Comparison of ENCODE assay signal across 1 cellular context in the genomic region with DNA sequence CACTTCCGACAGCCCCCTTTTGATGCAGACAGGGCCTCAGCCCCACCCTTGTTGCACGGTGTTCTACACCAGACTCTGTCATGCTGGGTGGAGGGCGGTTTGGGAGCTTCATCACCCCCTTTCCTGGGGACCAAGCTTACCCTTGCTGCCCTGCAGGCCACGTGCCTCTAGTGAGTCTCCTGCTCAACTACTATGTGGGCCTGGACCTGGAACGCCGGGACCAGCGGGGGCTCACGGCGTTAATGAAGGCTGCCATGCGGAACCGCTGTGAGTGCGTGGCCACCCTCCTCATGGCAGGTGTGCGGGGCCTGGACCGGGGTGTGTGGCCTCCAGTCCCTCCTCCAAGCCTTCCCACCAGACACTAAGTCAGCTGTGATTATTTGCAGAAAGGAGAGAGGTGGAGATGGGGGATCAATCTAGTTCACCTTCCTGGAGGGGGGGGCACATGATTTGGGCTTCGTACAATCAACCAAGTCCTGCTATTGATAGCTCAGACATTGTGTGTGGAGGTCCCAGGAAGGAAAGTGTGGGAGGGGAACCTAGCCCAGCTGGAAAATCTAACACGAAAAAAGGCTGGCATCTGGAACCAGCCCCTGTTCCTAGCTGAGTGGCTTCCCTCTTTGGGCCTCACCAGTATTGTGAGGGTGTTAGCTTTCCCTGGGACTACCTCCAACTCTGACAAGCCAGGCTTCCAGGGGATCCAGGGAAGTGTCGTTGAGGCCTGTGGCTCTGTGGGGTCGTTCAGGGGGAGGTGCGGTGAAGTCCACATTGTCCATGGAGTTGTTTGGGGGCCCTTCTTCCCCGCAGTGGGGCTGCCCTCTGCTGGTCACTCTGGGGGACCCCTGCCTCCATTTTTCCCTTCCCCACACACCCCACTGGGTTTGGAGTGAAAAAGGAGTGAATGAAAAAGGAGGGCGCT.
TF ChIP-seq lines count a peak whose summit lies in the region.

No MANE protein-coding gene starts in this region.

TF ChIP-seq in GM12878, 131 proteins besides CTCF, POLR2A, EP300 and RAD21:
- TF ChIP-seq ESRRA (IDR thresholded peaks at IDR 0.05; ENCODE audit: low read length) (no peak), JUND (IDR thresholded peaks at IDR 0.05; ENCODE audit: low read depth, low read length) (no peak), NBN (IDR thresholded peaks at IDR 0.05) (no peak), MTA2 (IDR thresholded peaks at IDR 0.05; ENCODE audit: low read depth) (no peak), ZNF274 (IDR thresholded peaks at IDR 0.05; ENCODE audit: insufficient read depth, insufficient read length) (no peak), BHLHE40 (IDR thresholded peaks at IDR 0.05; ENCODE audit: borderline replicate concordance in 1 of 2, low read depth in 2 of 2, low read length in 1 of 2) (no peak)
- TF ChIP-seq, protein P1, sequence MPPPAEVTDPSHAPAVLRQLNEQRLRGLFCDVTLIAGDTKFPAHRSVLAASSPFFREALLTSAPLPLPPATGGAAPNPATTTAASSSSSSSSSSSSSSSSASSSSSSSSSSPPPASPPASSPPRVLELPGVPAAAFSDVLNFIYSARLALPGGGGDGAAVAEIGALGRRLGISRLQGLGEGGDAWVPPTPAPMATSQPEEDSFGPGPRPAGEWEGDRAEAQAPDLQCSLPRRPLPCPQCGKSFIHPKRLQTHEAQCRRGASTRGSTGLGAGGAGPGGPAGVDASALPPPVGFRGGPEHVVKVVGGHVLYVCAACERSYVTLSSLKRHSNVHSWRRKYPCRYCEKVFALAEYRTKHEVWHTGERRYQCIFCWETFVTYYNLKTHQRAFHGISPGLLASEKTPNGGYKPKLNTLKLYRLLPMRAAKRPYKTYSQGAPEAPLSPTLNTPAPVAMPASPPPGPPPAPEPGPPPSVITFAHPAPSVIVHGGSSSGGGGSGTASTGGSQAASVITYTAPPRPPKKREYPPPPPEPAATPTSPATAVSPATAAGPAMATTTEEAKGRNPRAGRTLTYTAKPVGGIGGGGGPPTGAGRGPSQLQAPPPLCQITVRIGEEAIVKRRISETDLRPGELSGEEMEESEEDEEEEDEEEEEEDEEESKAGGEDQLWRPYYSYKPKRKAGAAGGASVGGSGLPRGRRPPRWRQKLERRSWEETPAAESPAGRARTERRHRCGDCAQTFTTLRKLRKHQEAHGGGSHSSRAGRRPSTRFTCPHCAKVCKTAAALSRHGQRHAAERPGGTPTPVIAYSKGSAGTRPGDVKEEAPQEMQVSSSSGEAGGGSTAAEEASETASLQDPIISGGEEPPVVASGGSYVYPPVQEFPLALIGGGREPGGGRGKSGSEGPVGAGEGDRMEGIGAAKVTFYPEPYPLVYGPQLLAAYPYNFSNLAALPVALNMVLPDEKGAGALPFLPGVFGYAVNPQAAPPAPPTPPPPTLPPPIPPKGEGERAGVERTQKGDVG (CRISPR knock-in tag; IDR thresholded peaks at IDR 0.05), result no peak
